In the genomic region with DNA sequence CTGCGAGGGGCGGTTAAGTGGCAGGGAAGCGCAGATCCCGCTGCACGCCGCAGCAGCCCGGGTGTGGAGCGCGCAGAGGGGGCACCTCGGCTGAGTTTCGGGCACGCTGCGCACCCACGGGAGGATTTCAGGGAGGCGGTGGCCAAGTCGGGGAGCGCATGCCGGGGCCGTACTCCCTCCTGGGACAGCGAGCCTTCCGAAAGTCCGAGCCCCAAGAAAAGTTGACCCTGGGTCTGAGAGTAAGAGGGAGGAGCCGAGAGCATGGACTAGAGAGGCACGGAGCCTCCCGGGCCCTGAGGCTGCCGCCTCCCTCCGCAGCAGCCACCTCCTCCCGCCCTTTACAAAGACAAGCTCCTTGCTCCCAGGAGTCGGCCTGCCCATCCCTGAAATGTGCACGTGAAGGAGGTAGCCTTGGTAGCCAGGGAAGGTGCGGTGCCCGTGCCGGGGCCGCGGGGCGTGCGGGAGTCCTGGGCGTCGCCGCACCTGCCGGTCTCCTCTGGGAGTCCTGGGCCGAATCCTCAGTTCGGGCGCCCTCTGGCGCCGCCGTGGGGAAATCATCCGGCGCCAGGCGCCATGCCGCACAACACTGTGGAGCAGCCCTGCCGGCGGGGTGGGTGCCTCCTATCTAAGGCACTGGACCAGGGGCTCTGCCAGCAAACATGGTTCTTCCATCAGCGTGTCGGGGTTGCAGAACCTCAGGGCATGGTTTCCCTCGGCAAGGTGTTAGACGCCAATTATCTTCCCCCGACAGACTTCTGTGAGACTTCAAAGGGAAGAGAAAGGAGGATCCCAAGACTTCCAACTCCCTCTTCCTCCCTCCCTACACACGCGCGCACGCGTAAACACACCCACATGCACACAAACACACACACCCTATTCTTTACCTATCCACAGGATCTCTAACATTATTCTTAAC, we compare ENCODE assay signal across 8 cellular contexts.
DNase-seq lines count a peak whose midpoint lies in the region; ATAC-seq, FAIRE-seq and TF ChIP-seq lines count a peak whose summit lies in the region.

No MANE protein-coding gene starts in this region.

- H3K9me3 ChIP-seq in Peyer's patch, result no peaks in the 10 kb centered on the region
- no peaks in the 10 kb centered on the region for H3K9me3 ChIP-seq in neuron (ENCODE audit: low read length)
- H3K9me3 ChIP-seq in subcutaneous abdominal adipose tissue (ENCODE audit: control insufficient read depth in 5 of 5, low read length in 5 of 5), result no peaks in the 10 kb centered on the region

- no peaks in the 10 kb centered on the region for H3K4me1 Mint-ChIP-seq in activated T-helper 17 cell treated with anti-CD3 and anti-CD28 coated beads, Interleukin-2, amount 50 U/mL, for 72 hours

- H3K36me3 Mint-ChIP-seq in activated T-helper 17 cell treated with anti-CD3 and anti-CD28 coated beads, Interleukin-2, amount 50 U/mL, for 72 hours (ENCODE audit: low read depth), result no peaks in the 10 kb centered on the region

- peak overlapping the region; percentile 71 for H2AFZ ChIP-seq in neuron (ENCODE audit: low read depth, low read length)

- peak overlapping the region in 2 of 5 donors; percentile 55 to 62 for H3K9ac ChIP-seq in subcutaneous abdominal adipose tissue (ENCODE audit: low read length in 5 of 5)

- H3K4me1 ChIP-seq in Peyer's patch (peaks cover 0 to 10% (median 0%) of the 10 kb centered on the region in 4 donors), neuron (ENCODE audit: insufficient read depth, low read length) (peaks cover 8% of the 10 kb centered on the region), subcutaneous abdominal adipose tissue (ENCODE audit: control insufficient read depth in 5 of 5, insufficient read depth in 5 of 5, low read length in 5 of 5) (peaks cover 0 to 16% (median 11%) of the 10 kb centered on the region in 5 donors)

- H3K27ac ChIP-seq in Peyer's patch (peak overlapping the region in 1 of 4 donors; percentile 55), subcutaneous abdominal adipose tissue (ENCODE audit: low read depth, low read length) (no peak overlapping the region)

- H3K27me3 Mint-ChIP-seq in activated T-helper 17 cell treated with anti-CD3 and anti-CD28 coated beads, Interleukin-2, amount 50 U/mL, for 72 hours, result peaks cover 38% of the 10 kb centered on the region

- H3K27me3 ChIP-seq in Peyer's patch, result no peaks in the 10 kb centered on the region
- H3K27me3 ChIP-seq in neuron (ENCODE audit: insufficient read depth, low read length), result no peaks in the 10 kb centered on the region
- peaks cover 5 to 12% (median 9%) of the 10 kb centered on the region in 5 donors for H3K27me3 ChIP-seq in subcutaneous abdominal adipose tissue (ENCODE audit: control insufficient read depth in 5 of 5, insufficient read depth in 4 of 5, low read length in 5 of 5)

- no peaks in the 10 kb centered on the region for H3K9me3 Mint-ChIP-seq in activated T-helper 17 cell treated with anti-CD3 and anti-CD28 coated beads, Interleukin-2, amount 50 U/mL, for 72 hours

- H3K36me3 ChIP-seq in Peyer's patch (no peaks in the 10 kb centered on the region), neuron (ENCODE audit: insufficient read depth, low read length) (no peaks in the 10 kb centered on the region), subcutaneous abdominal adipose tissue (ENCODE audit: control insufficient read depth in 5 of 5, insufficient read depth in 5 of 5, low read length in 5 of 5) (no peaks in the 10 kb centered on the region)

- DNase-seq in DMS153 (lab: John Stamatoyannopoulos, UW) (peak; percentile 60), HuH-7.5 (ENCODE audit: low spot score) (peak; percentile 87), Peyer's patch (peak; percentile 63 to 89 (median 86)), frontal cortex (ENCODE audit: low spot score in 2 of 2) (peak; percentile 78 to 82)

- TF ChIP-seq POLR2A in Peyer's patch (IDR thresholded peaks at IDR 0.05), result no peak

- peak overlapping the region; percentile 33 to 55 (median 50) for H3K4me3 ChIP-seq in Peyer's patch
- peak overlapping the region; percentile 64 for H3K4me3 ChIP-seq in neuron (ENCODE audit: low read length)
- peak overlapping the region; percentile 31 to 73 (median 69) for H3K4me3 ChIP-seq in subcutaneous abdominal adipose tissue (ENCODE audit: low read depth in 1 of 5, low read length in 5 of 5)

- ATAC-seq in GM21528 (IDR thresholded peaks at IDR 0.05; ENCODE audit: low FRiP score, unreplicated experiment), result peak; percentile 99
- ATAC-seq in activated T-helper 17 cell treated with anti-CD3 and anti-CD28 coated beads, Interleukin-2, amount 50 U/mL, for 72 hours (replicated peaks), result peak; percentile 94

- no peak for FAIRE-seq in frontal cortex (lab: Jason Lieb, UNC)

- H3K27ac Mint-ChIP-seq in activated T-helper 17 cell treated with anti-CD3 and anti-CD28 coated beads, Interleukin-2, amount 50 U/mL, for 72 hours, result no peak overlapping the region

- peak; percentile 63 to 88 (median 84) for TF ChIP-seq CTCF in Peyer's patch (IDR thresholded peaks at IDR 0.05)

- H3K4me3 Mint-ChIP-seq in activated T-helper 17 cell treated with anti-CD3 and anti-CD28 coated beads, Interleukin-2, amount 50 U/mL, for 72 hours, result peak overlapping the region; percentile 61
